ENCODE assay signal across 22 cellular contexts in genomic region chr6:129117355-129117754, GRCh38.
DNase-seq lines count a peak whose midpoint lies in the region; ATAC-seq and TF ChIP-seq lines count a peak whose summit lies in the region.
"Had no signal": no experiment of that assay in that cellular context is flagged by ENCODE, and none has a peak within 500 bp of the region (broad histone marks: within the 10 kb centered on the region; RNA-seq: fewer than 3 reads in every experiment).

No MANE protein-coding gene starts in this region.

- H3K9me3 Mint-ChIP-seq in activated CD8-positive, alpha-beta T cell treated with anti-CD3 and anti-CD28 coated beads for 36 hours = no peaks in the 10 kb centered on the region
- H3K9me3 Mint-ChIP-seq: CD4-positive, CD25-positive, alpha-beta regulatory T cell; CD8-positive, alpha-beta T cell had no signal

- POLR2A ChIA-PET in activated CD8-positive, alpha-beta T cell treated with anti-CD3 and anti-CD28 coated beads for 36 hours (lab: Charles Lee) = no interaction called here

- H3K27ac ChIP-seq in left ventricle myocardium inferior (replicated peaks) (peak overlapping the region; percentile 66), gastrocnemius medialis (peak overlapping the region in 3 of 4 donors; percentile 24 to 66 (median 39)), testis (peak overlapping the region in 1 of 2 donors; percentile 0)
- H3K27ac ChIP-seq: 22Rv1, BLaER1, C4-2B, GM23248 had no signal

- intact Hi-C loops in left ventricle myocardium inferior (cut with micrococcal nuclease) (no loop called here), left ventricle myocardium superior (cut with micrococcal nuclease) (no loop called here), gastrocnemius medialis (cut with DNase I; ENCODE audit: low total_unique reads) (no loop called here), testis (cut with DNase I; ENCODE audit: low total_unique reads) (no loop called here)
- intact Hi-C loops in activated CD8-positive, alpha-beta T cell treated with anti-CD3 and anti-CD28 coated beads for 36 hours (cut with micrococcal nuclease) = no loop called here

- no peak for TF ChIP-seq POLR2A in gastrocnemius medialis (IDR thresholded peaks at IDR 0.05)
- no peak for TF ChIP-seq POLR2A in testis (IDR thresholded peaks at IDR 0.05)

- peaks cover 4% of the 10 kb centered on the region for H3K27me3 Mint-ChIP-seq in activated CD8-positive, alpha-beta T cell treated with anti-CD3 and anti-CD28 coated beads for 36 hours
- H3K27me3 Mint-ChIP-seq: CD4-positive, CD25-positive, alpha-beta regulatory T cell had no signal

- H3K4me1 ChIP-seq in left ventricle myocardium inferior (peaks cover 63% of the 10 kb centered on the region), gastrocnemius medialis (peaks cover 8 to 29% of the 10 kb centered on the region in 2 donors), testis (peaks cover 46% of the 10 kb centered on the region)
- H3K4me1 ChIP-seq: BLaER1, Caco-2 had no signal

- DNase-seq in left ventricle myocardium inferior = no peak
- no peak for DNase-seq in left ventricle myocardium superior
- peak in 1 of 2 donors; percentile 18 for DNase-seq in gastrocnemius medialis
- DNase-seq in testis = peak; percentile 36
- no peak for DNase-seq in globus pallidus (ENCODE audit: low spot score)
- DNase-seq in activated CD8-positive, alpha-beta T cell treated with anti-CD3 and anti-CD28 coated beads for 36 hours = no peak
- DNase-seq in NOMO-1 treated with DMSO at 0.1 percent for 48 hours (lab: John Stamatoyannopoulos, UW; ENCODE audit: unreplicated experiment) = no peak
- DNase-seq: Caco-2; CD4-positive, CD25-positive, alpha-beta regulatory T cell; CD8-positive, alpha-beta T cell; DMS153; DND-41; GDM1; GM23248; H7; HCEC 1CT had no signal

- H3K9me3 ChIP-seq in left ventricle myocardium inferior (replicated peaks) = no peaks in the 10 kb centered on the region
- no peaks in the 10 kb centered on the region for H3K9me3 ChIP-seq in gastrocnemius medialis
- H3K9me3 ChIP-seq in testis = no peaks in the 10 kb centered on the region
- H3K9me3 ChIP-seq: BLaER1, Caco-2 had no signal

- in situ Hi-C loops in gastrocnemius medialis (cut with MboI; ENCODE audit: low sequenced_read_pairs in 4 of 4) = no loop called here

- H3K4me3 ChIP-seq in left ventricle myocardium inferior (no peak overlapping the region), gastrocnemius medialis (no peak overlapping the region), testis (no peak overlapping the region)
- H3K4me3 ChIP-seq: BLaER1, GM12878, GM23248 had no signal

- no peaks in the 10 kb centered on the region for H3K36me3 Mint-ChIP-seq in activated CD8-positive, alpha-beta T cell treated with anti-CD3 and anti-CD28 coated beads for 36 hours (ENCODE audit: low read depth)
- H3K36me3 Mint-ChIP-seq: CD4-positive, CD25-positive, alpha-beta regulatory T cell; CD8-positive, alpha-beta T cell had no signal

- no peak overlapping the region for H3K27ac Mint-ChIP-seq in activated CD8-positive, alpha-beta T cell treated with anti-CD3 and anti-CD28 coated beads for 36 hours
- H3K27ac Mint-ChIP-seq: B cell; CD4-positive, CD25-positive, alpha-beta regulatory T cell; CD8-positive, alpha-beta T cell had no signal

- 47 to 50% methylated on average over 5 of the region's 5 CpGs for WGBS in testis, 2 donors

- ATAC-seq in left ventricle myocardium superior (no peak), gastrocnemius medialis (peak; percentile 39 to 82), HG02938 (IDR thresholded peaks at IDR 0.05; ENCODE audit: unreplicated experiment) (no peak)
- ATAC-seq in activated CD8-positive, alpha-beta T cell treated with anti-CD3 and anti-CD28 coated beads for 36 hours = no peak
- ATAC-seq: CD8-positive, alpha-beta T cell; GM12878 had no signal

- TF ChIP-seq CTCF in left ventricle myocardium inferior (IDR thresholded peaks at IDR 0.05; ENCODE audit: borderline replicate concordance) = no peak
- TF ChIP-seq CTCF in gastrocnemius medialis (IDR thresholded peaks at IDR 0.05 in 4 of 5, conservative IDR thresholded peaks at IDR 0.05 in 1 of 5) = no peak
- no peak for TF ChIP-seq CTCF in testis (IDR thresholded peaks at IDR 0.05)
- TF ChIP-seq CTCF in activated CD8-positive, alpha-beta T cell treated with anti-CD3 and anti-CD28 coated beads for 36 hours (IDR thresholded peaks at IDR 0.05) = no peak

- no peaks in the 10 kb centered on the region for H3K4me1 Mint-ChIP-seq in activated CD8-positive, alpha-beta T cell treated with anti-CD3 and anti-CD28 coated beads for 36 hours (ENCODE audit: low read depth)
- H3K4me1 Mint-ChIP-seq: CD4-positive, CD25-positive, alpha-beta regulatory T cell had no signal

- no peak overlapping the region for H3K4me3 Mint-ChIP-seq in activated CD8-positive, alpha-beta T cell treated with anti-CD3 and anti-CD28 coated beads for 36 hours
- H3K4me3 Mint-ChIP-seq: B cell; CD4-positive, CD25-positive, alpha-beta regulatory T cell; CD8-positive, alpha-beta T cell had no signal

- H3K27me3 ChIP-seq in left ventricle myocardium inferior (ENCODE audit: low read depth) = no peaks in the 10 kb centered on the region
- no peaks in the 10 kb centered on the region for H3K27me3 ChIP-seq in gastrocnemius medialis
- H3K27me3 ChIP-seq in testis = no peaks in the 10 kb centered on the region
- H3K27me3 ChIP-seq: BLaER1 had no signal

- CTCF ChIA-PET in activated CD8-positive, alpha-beta T cell treated with anti-CD3 and anti-CD28 coated beads for 36 hours (lab: Charles Lee) = no interaction called here

- H3K36me3 ChIP-seq in left ventricle myocardium inferior (no peaks in the 10 kb centered on the region), gastrocnemius medialis (no peaks in the 10 kb centered on the region), testis (ENCODE audit: low read depth, missing control alignments) (no peaks in the 10 kb centered on the region)
- H3K36me3 ChIP-seq: BLaER1 had no signal

Comparison
In these comparisons a context has a peak if more than half of its experiments do, and no peak if none do; other contexts are left out.
1. ATAC-seq: peak in gastrocnemius medialis (2 of 2); none in left ventricle myocardium superior (single experiment), HG02938 (single experiment) and activated CD8-positive, alpha-beta T cell treated with anti-CD3 and anti-CD28 coated beads for 36 hours (single experiment).